28 cellular contexts compared by ENCODE assay signal in genomic region chr17:57641761-57642160, GRCh38.
"Had no signal": no experiment of that assay in that cellular context is flagged by ENCODE, and none has a peak within 500 bp of the region (broad histone marks: within the 10 kb centered on the region; RNA-seq: fewer than 3 reads in every experiment).

No MANE protein-coding gene starts in this region.

- H3K27ac Mint-ChIP-seq: nephron; stimulated activated naive B cell treated with anti-CD40 and anti-IgM and Interleukin-4, amounts not matched to agents 10 μg/mL and 1 μg/mL and 100 μg/mL, for 72 hours had no signal

- ATAC-seq: left colon; left lung; lower lobe of right lung; naive thymus-derived CD8-positive, alpha-beta T cell; pancreas; right cardiac atrium; sciatic nerve; stimulated activated naive CD8-positive, alpha-beta T cell treated with anti-CD3 and anti-CD28 coated beads, Interleukin-15, Interleukin-2, amounts not matched to agents 100 U/mL and 50 U/mL, for 24 hours had no signal

- H3K9me3 Mint-ChIP-seq: naive thymus-derived CD8-positive, alpha-beta T cell; nephron; neural crest cell; stimulated activated naive B cell treated with anti-CD40 and anti-IgM and Interleukin-4, amounts not matched to agents 10 μg/mL and 1 μg/mL and 100 μg/mL, for 72 hours had no signal

- H3K4me3 Mint-ChIP-seq: naive thymus-derived CD8-positive, alpha-beta T cell; nephron; neural crest cell; stimulated activated naive B cell treated with anti-CD40 and anti-IgM and Interleukin-4, amounts not matched to agents 10 μg/mL and 1 μg/mL and 100 μg/mL, for 72 hours had no signal

- H3K27ac ChIP-seq: left lung, lower lobe of right lung, pancreas, prostate gland, skin epidermis, spleen, stomach, testis, thyroid gland, transverse colon, upper lobe of left lung, vagina had no signal

- H3K36me3 ChIP-seq: left lung, lower lobe of right lung, pancreas, prostate gland, thyroid gland, transverse colon, upper lobe of left lung, vagina had no signal

- H3K4me1 ChIP-seq: left lung, lower lobe of right lung, pancreas, prostate gland, spleen, stomach, testis, transverse colon, upper lobe of left lung, vagina had no signal

- H3K4me3 ChIP-seq: left lung, lower lobe of right lung, pancreas, prostate gland, skin epidermis, spleen, stomach, testis, thyroid gland, transverse colon, upper lobe of left lung, vagina had no signal

- H3K9me3 ChIP-seq: left lung, lower lobe of right lung, pancreas, prostate gland, spleen, stomach, testis, thyroid gland, transverse colon, upper lobe of left lung, vagina had no signal

- H3K27me3 ChIP-seq: left lung, pancreas, spleen, stomach, testis, thyroid gland, transverse colon, upper lobe of left lung, vagina had no signal

- H3K27me3 Mint-ChIP-seq: naive thymus-derived CD8-positive, alpha-beta T cell; stimulated activated naive B cell treated with anti-CD40 and anti-IgM and Interleukin-4, amounts not matched to agents 10 μg/mL and 1 μg/mL and 100 μg/mL, for 72 hours had no signal

- DNase-seq: hippocampal formation; kidney glomerular epithelial cell; left colon; left lung; lower lobe of right lung; mammary epithelial cell; mesenchymal stem cell; naive thymus-derived CD8-positive, alpha-beta T cell; nucleus accumbens; pancreas; retina; right cardiac atrium; spleen; stimulated activated CD4-positive, alpha-beta T cell treated with anti-CD3 and anti-CD28 coated beads, Interleukin-4, amount 100 ng/mL, for 4 hours; stimulated activated CD8-positive, alpha-beta memory T cell treated with anti-CD3 and anti-CD28 coated beads, Interleukin-4, amount 100 ng/mL, for 48 hours; stimulated activated naive B cell treated with anti-CD40 and anti-IgM and Interleukin-4, amounts not matched to agents 10 μg/mL and 1 μg/mL and 100 μg/mL, for 72 hours; stimulated activated naive CD8-positive, alpha-beta T cell treated with anti-CD3 and anti-CD28 coated beads, Interleukin-15, Interleukin-2, amounts not matched to agents 100 U/mL and 50 U/mL, for 24 hours; stomach; testis; thyroid gland; transverse colon; upper lobe of left lung had no signal
